Comparison of ENCODE assay signal across 13 cellular contexts in the genomic region with DNA sequence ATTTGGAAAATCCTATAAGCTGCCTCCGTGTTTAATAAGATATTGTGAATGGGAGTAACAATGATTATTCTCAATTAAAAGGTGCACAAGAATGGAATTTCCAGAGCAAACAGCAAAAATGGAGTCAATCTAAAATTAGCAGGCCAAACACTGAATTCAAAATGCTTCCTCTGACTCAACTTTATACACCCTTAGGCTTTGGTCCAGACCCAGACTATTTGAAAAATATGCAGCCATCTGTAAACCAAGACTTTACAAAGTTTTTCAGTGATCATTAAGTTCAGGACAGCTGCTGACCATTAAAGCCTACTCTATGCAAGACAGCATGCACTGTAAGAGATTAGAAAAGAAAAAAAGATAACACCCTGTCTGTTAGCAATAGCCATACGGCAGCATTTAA. TPM values are rescaled to one million over a fixed set of nuclear protein-coding genes. Genes with fewer than 3 reads are reported as not detected.
DNase-seq lines count a peak whose midpoint lies in the region; ATAC-seq and TF ChIP-seq lines count a peak whose summit lies in the region.
"Had no signal": no experiment of that assay in that cellular context is flagged by ENCODE, and none has a peak within 500 bp of the region (broad histone marks: within the 10 kb centered on the region; RNA-seq: fewer than 3 reads in every experiment).

No MANE protein-coding gene starts in this region.

- TF ChIP-seq EP300 in suprapubic skin (IDR thresholded peaks at IDR 0.05) = no peak

- TF ChIP-seq CTCF in fibroblast of the aortic adventitia (IDR thresholded peaks at IDR 0.05; ENCODE audit: insufficient read depth, low read length) (no peak), suprapubic skin (IDR thresholded peaks at IDR 0.05) (no peak), progenitor cell of endocrine pancreas (IDR thresholded peaks at IDR 0.05; ENCODE audit: unreplicated experiment) (no peak)

- DNase-seq in activated CD4-positive, alpha-beta T cell treated with anti-CD3 and anti-CD28 coated beads for 36 hours = no peak
- DNase-seq in activated CD4-positive, alpha-beta T cell treated with anti-CD3 and anti-CD28 coated beads, Interleukin-2, amount 50 U/mL, for 48 hours = no peak
- no peak for DNase-seq in activated T-helper 1 cell treated with anti-CD3 and anti-CD28 coated beads, Interleukin-12 subunit alpha, Interleukin-12 subunit beta, Interleukin-2, Interleukin-4 antibody, amounts not matched to agents 30 ng/mL and 10 ng/mL and 1 ng/mL, durations not matched to agents 14 hours and 24 hours and 36 hours (ENCODE audit: low spot score)
- peak; percentile 88 for DNase-seq in fibroblast of the aortic adventitia (ENCODE audit: low read depth)
- DNase-seq in suprapubic skin (ENCODE audit: low spot score in 2 of 2) = no peak
- no peak for DNase-seq in NCI-H510A treated with DMSO at 0.1 percent for 48 hours (lab: John Stamatoyannopoulos, UW)
- DNase-seq in progenitor cell of endocrine pancreas (ENCODE audit: low spot score, unreplicated experiment) = no peak
- DNase-seq: KBM-7; Peyer's patch; stimulated activated CD4-positive, alpha-beta T cell treated with anti-CD3 and anti-CD28 coated beads, Interleukin-4, amount 100 ng/mL, for 1 hour had no signal

- H3K9me3 Mint-ChIP-seq in activated CD4-positive, alpha-beta T cell treated with anti-CD3 and anti-CD28 coated beads for 36 hours (ENCODE audit: low read depth) = no peaks in the 10 kb centered on the region
- no peaks in the 10 kb centered on the region for H3K9me3 Mint-ChIP-seq in activated T-helper 1 cell treated with anti-CD3 and anti-CD28 coated beads, Interleukin-12 subunit alpha, Interleukin-12 subunit beta, Interleukin-2, Interleukin-4 antibody, amounts not matched to agents 30 ng/mL and 10 ng/mL and 1 ng/mL, durations not matched to agents 14 hours and 24 hours and 36 hours
- no peaks in the 10 kb centered on the region for H3K9me3 Mint-ChIP-seq in progenitor cell of endocrine pancreas (ENCODE audit: low read depth)
- H3K9me3 Mint-ChIP-seq: neural progenitor cell had no signal

- peak overlapping the region; percentile 58 for H3K27ac ChIP-seq in suprapubic skin
- H3K27ac ChIP-seq: neural progenitor cell had no signal

- H3K36me3 Mint-ChIP-seq in activated CD4-positive, alpha-beta T cell treated with anti-CD3 and anti-CD28 coated beads for 36 hours (ENCODE audit: low read depth) = no peaks in the 10 kb centered on the region
- H3K36me3 Mint-ChIP-seq in activated T-helper 1 cell treated with anti-CD3 and anti-CD28 coated beads, Interleukin-12 subunit alpha, Interleukin-12 subunit beta, Interleukin-2, Interleukin-4 antibody, amounts not matched to agents 30 ng/mL and 10 ng/mL and 1 ng/mL, durations not matched to agents 14 hours and 24 hours and 36 hours (ENCODE audit: low read depth) = no peaks in the 10 kb centered on the region
- H3K36me3 Mint-ChIP-seq in progenitor cell of endocrine pancreas (ENCODE audit: insufficient read depth) = no peaks in the 10 kb centered on the region
- H3K36me3 Mint-ChIP-seq: neural progenitor cell had no signal

- no peaks in the 10 kb centered on the region for H3K9me3 ChIP-seq in suprapubic skin
- H3K9me3 ChIP-seq: Peyer's patch had no signal

- ATAC-seq in activated CD4-positive, alpha-beta T cell treated with anti-CD3 and anti-CD28 coated beads for 36 hours = no peak
- no peak for ATAC-seq in HG02973 (IDR thresholded peaks at IDR 0.05; ENCODE audit: unreplicated experiment)

- TF ChIP-seq POLR2A in suprapubic skin (IDR thresholded peaks at IDR 0.05) = no peak

- no peaks in the 10 kb centered on the region for H3K36me3 ChIP-seq in suprapubic skin
- H3K36me3 ChIP-seq: neural progenitor cell, Peyer's patch had no signal

- CTCF ChIA-PET in activated CD4-positive, alpha-beta T cell treated with anti-CD3 and anti-CD28 coated beads for 36 hours (lab: Charles Lee) = interaction anchor here (1.1 to 5.3 kb wide), 6 partner anchors 13 to 304 kb away, joined by 3 to 65 read pairs (median 4); no protein-coding TSS in a partner anchor

- H3K4me3 ChIP-seq in fibroblast of the aortic adventitia (ENCODE audit: low read depth, low read length) = no peak overlapping the region
- H3K4me3 ChIP-seq in suprapubic skin = no peak overlapping the region
- H3K4me3 ChIP-seq: neural progenitor cell, Peyer's patch had no signal

- intact Hi-C loops in activated CD4-positive, alpha-beta T cell treated with anti-CD3 and anti-CD28 coated beads for 36 hours (cut with DNase I, micrococcal nuclease) = no loop called here
- intact Hi-C loops in activated T-helper 1 cell treated with anti-CD3 and anti-CD28 coated beads, Interleukin-12 subunit alpha, Interleukin-12 subunit beta, Interleukin-2, Interleukin-4 antibody, amounts not matched to agents 30 ng/mL and 10 ng/mL and 1 ng/mL, durations not matched to agents 14 hours and 24 hours and 36 hours (cut with micrococcal nuclease) = loop anchor here (2.0 to 10.0 kb wide), 2 partner anchors 16 to 270 kb away; no protein-coding TSS in a partner anchor

- WGBS in suprapubic skin = 16% methylated on average over 2 of the region's 2 CpGs

- no peaks in the 10 kb centered on the region for H3K27me3 ChIP-seq in suprapubic skin
- H3K27me3 ChIP-seq: neural progenitor cell, Peyer's patch had no signal

- peaks cover 37% of the 10 kb centered on the region for H3K4me1 ChIP-seq in suprapubic skin
- H3K4me1 ChIP-seq: Peyer's patch had no signal

- no peaks in the 10 kb centered on the region for H3K27me3 Mint-ChIP-seq in activated CD4-positive, alpha-beta T cell treated with anti-CD3 and anti-CD28 coated beads for 36 hours
- H3K27me3 Mint-ChIP-seq in activated T-helper 1 cell treated with anti-CD3 and anti-CD28 coated beads, Interleukin-12 subunit alpha, Interleukin-12 subunit beta, Interleukin-2, Interleukin-4 antibody, amounts not matched to agents 30 ng/mL and 10 ng/mL and 1 ng/mL, durations not matched to agents 14 hours and 24 hours and 36 hours (ENCODE audit: insufficient read depth) = no peaks in the 10 kb centered on the region
- no peaks in the 10 kb centered on the region for H3K27me3 Mint-ChIP-seq in progenitor cell of endocrine pancreas

- POLR2A ChIA-PET in activated CD4-positive, alpha-beta T cell treated with anti-CD3 and anti-CD28 coated beads for 36 hours (lab: Charles Lee) = no interaction called here

- H3K4me3 Mint-ChIP-seq in activated CD4-positive, alpha-beta T cell treated with anti-CD3 and anti-CD28 coated beads for 36 hours = no peak overlapping the region
- no peak overlapping the region for H3K4me3 Mint-ChIP-seq in activated T-helper 1 cell treated with anti-CD3 and anti-CD28 coated beads, Interleukin-12 subunit alpha, Interleukin-12 subunit beta, Interleukin-2, Interleukin-4 antibody, amounts not matched to agents 30 ng/mL and 10 ng/mL and 1 ng/mL, durations not matched to agents 14 hours and 24 hours and 36 hours
- no peak overlapping the region for H3K4me3 Mint-ChIP-seq in progenitor cell of endocrine pancreas (ENCODE audit: low read depth)
- H3K4me3 Mint-ChIP-seq: neural progenitor cell had no signal

- peak overlapping the region; percentile 56 for H3K27ac Mint-ChIP-seq in activated CD4-positive, alpha-beta T cell treated with anti-CD3 and anti-CD28 coated beads for 36 hours
- H3K27ac Mint-ChIP-seq in activated T-helper 1 cell treated with anti-CD3 and anti-CD28 coated beads, Interleukin-12 subunit alpha, Interleukin-12 subunit beta, Interleukin-2, Interleukin-4 antibody, amounts not matched to agents 30 ng/mL and 10 ng/mL and 1 ng/mL, durations not matched to agents 14 hours and 24 hours and 36 hours = peak overlapping the region; percentile 14
- no peak overlapping the region for H3K27ac Mint-ChIP-seq in progenitor cell of endocrine pancreas
- H3K27ac Mint-ChIP-seq: neural progenitor cell had no signal

- H3K4me1 Mint-ChIP-seq in activated CD4-positive, alpha-beta T cell treated with anti-CD3 and anti-CD28 coated beads for 36 hours = peaks cover 73% of the 10 kb centered on the region
- peaks cover 63% of the 10 kb centered on the region for H3K4me1 Mint-ChIP-seq in activated T-helper 1 cell treated with anti-CD3 and anti-CD28 coated beads, Interleukin-12 subunit alpha, Interleukin-12 subunit beta, Interleukin-2, Interleukin-4 antibody, amounts not matched to agents 30 ng/mL and 10 ng/mL and 1 ng/mL, durations not matched to agents 14 hours and 24 hours and 36 hours (ENCODE audit: low read depth)
- peaks cover 30% of the 10 kb centered on the region for H3K4me1 Mint-ChIP-seq in progenitor cell of endocrine pancreas (ENCODE audit: low read depth)

RNA-seq across cellular contexts. Expression of gene CCN6, which starts 39.4 kb away (rescaled TPM):
- under 1 TPM; 0.26 to 0.32 TPM for total RNA-seq in activated CD4-positive, alpha-beta T cell treated with anti-CD3 and anti-CD28 coated beads for 36 hours
- total RNA-seq in activated T-helper 1 cell treated with anti-CD3 and anti-CD28 coated beads, Interleukin-12 subunit alpha, Interleukin-12 subunit beta, Interleukin-2, Interleukin-4 antibody, amounts not matched to agents 30 ng/mL and 10 ng/mL and 1 ng/mL, durations not matched to agents 14 hours and 24 hours and 36 hours = 0.17 TPM in 1 of 2 replicates, not detected in the other
- total RNA-seq in fibroblast of the aortic adventitia (ENCODE audit: low replicate concordance) = not detected in 2 replicates
- 1 to 10 TPM in 2 of 4 donors, under 1 TPM in 1, not detected in 1; 0.25 to 7.6 (median 1.0) TPM for total RNA-seq in suprapubic skin
- not detected in 2 replicates for total RNA-seq in progenitor cell of endocrine pancreas
- total RNA-seq: H1, Peyer's patch had no signal
